In the genomic region with DNA sequence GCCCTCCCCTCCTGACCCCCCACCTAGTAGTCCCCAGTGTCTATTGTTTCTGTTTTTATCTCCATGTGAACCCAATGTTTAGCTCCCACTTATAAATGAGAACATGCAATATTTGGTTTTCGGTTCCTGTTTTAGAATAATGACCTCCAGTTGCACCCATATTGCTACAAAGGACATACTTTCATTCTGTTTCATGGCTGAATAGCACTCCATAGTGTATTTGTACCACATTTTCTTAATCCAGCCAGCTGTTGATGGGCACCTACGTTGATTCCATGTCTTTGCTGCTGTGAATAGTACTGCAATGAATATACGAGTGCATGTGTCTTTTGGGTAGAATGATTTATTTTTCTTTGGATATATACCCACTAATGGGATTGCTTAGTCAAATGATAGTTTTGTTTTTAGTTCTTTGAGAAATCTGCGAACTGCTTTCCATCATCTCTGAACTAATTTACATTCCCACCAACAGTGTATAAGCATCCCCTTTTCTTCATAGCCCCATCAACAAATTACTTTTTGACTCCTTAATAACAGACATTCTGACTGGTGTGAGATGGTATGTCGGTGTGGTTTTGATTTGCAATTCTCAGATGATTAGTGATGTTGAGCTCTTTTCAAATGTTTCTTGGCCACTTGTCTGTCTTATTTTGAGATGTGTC, we compare ENCODE assay signal across 12 cellular contexts.
A peak's percentile ranks its signal among the peaks of the same experiment; 100 is the strongest.
DNase-seq lines count a peak whose midpoint lies in the region; ATAC-seq and TF ChIP-seq lines count a peak whose summit lies in the region.
"Had no signal": no experiment of that assay in that cellular context is flagged by ENCODE, and none has a peak within 500 bp of the region (broad histone marks: within the 10 kb centered on the region; RNA-seq: fewer than 3 reads in every experiment).

No MANE protein-coding gene starts in this region.

- H3K4me3 ChIP-seq in GM12865 (ENCODE audit: low read depth, low read length) = peak overlapping the region; percentile 31; the same call in 1 of the 2 replicates

- no peak for TF ChIP-seq CTCF in GM12865 (IDR thresholded peaks at IDR 0.05; ENCODE audit: insufficient read depth, low read depth, low read length, missing control alignments)

- no peaks in the 10 kb centered on the region for H3K4me1 Mint-ChIP-seq in activated CD8-positive, alpha-beta memory T cell treated with anti-CD3 and anti-CD28 coated beads, Interleukin-2, amount 10 ng/mL, durations not matched to agents 7 days and 5 days
- no peaks in the 10 kb centered on the region for H3K4me1 Mint-ChIP-seq in activated CD8-positive, alpha-beta T cell treated with anti-CD3 and anti-CD28 coated beads, Interleukin-2, amount 10 ng/mL, durations not matched to agents 7 days and 5 days (ENCODE audit: low read depth)
- H3K4me1 Mint-ChIP-seq: activated T-helper 17 cell treated with anti-CD3 and anti-CD28 coated beads, Interleukin-2, amount 50 U/mL, for 72 hours; naive thymus-derived CD4-positive, alpha-beta T cell; stimulated activated naive B cell treated with anti-CD40 and anti-IgM and Interleukin-4, amounts not matched to agents 10 μg/mL and 1 μg/mL and 100 μg/mL, for 72 hours had no signal

- no peaks in the 10 kb centered on the region for H3K36me3 Mint-ChIP-seq in activated CD8-positive, alpha-beta memory T cell treated with anti-CD3 and anti-CD28 coated beads, Interleukin-2, amount 10 ng/mL, durations not matched to agents 7 days and 5 days
- no peaks in the 10 kb centered on the region for H3K36me3 Mint-ChIP-seq in activated CD8-positive, alpha-beta T cell treated with anti-CD3 and anti-CD28 coated beads, Interleukin-2, amount 10 ng/mL, durations not matched to agents 7 days and 5 days (ENCODE audit: low read depth)
- H3K36me3 Mint-ChIP-seq: naive thymus-derived CD4-positive, alpha-beta T cell; stimulated activated naive B cell treated with anti-CD40 and anti-IgM and Interleukin-4, amounts not matched to agents 10 μg/mL and 1 μg/mL and 100 μg/mL, for 72 hours had no signal

- CTCF ChIA-PET in activated CD8-positive, alpha-beta memory T cell treated with anti-CD3 and anti-CD28 coated beads, Interleukin-2, amount 10 ng/mL, durations not matched to agents 7 days and 5 days (lab: Charles Lee) = no interaction called here
- CTCF ChIA-PET in activated CD8-positive, alpha-beta T cell treated with anti-CD3 and anti-CD28 coated beads, Interleukin-2, amount 10 ng/mL, durations not matched to agents 7 days and 5 days (lab: Charles Lee) = no interaction called here

- POLR2A ChIA-PET in activated CD8-positive, alpha-beta T cell treated with anti-CD3 and anti-CD28 coated beads, Interleukin-2, amount 10 ng/mL, durations not matched to agents 7 days and 5 days (lab: Charles Lee) = no interaction called here

- H3K4me3 Mint-ChIP-seq in activated CD8-positive, alpha-beta memory T cell treated with anti-CD3 and anti-CD28 coated beads, Interleukin-2, amount 10 ng/mL, durations not matched to agents 7 days and 5 days = no peak overlapping the region
- no peak overlapping the region for H3K4me3 Mint-ChIP-seq in activated CD8-positive, alpha-beta T cell treated with anti-CD3 and anti-CD28 coated beads, Interleukin-2, amount 10 ng/mL, durations not matched to agents 7 days and 5 days
- H3K4me3 Mint-ChIP-seq: activated T-helper 17 cell treated with anti-CD3 and anti-CD28 coated beads, Interleukin-2, amount 50 U/mL, for 72 hours; naive thymus-derived CD4-positive, alpha-beta T cell; stimulated activated naive B cell treated with anti-CD40 and anti-IgM and Interleukin-4, amounts not matched to agents 10 μg/mL and 1 μg/mL and 100 μg/mL, for 72 hours had no signal

- no peak overlapping the region for H3K27ac Mint-ChIP-seq in activated CD8-positive, alpha-beta memory T cell treated with anti-CD3 and anti-CD28 coated beads, Interleukin-2, amount 10 ng/mL, durations not matched to agents 7 days and 5 days
- no peak overlapping the region for H3K27ac Mint-ChIP-seq in activated CD8-positive, alpha-beta T cell treated with anti-CD3 and anti-CD28 coated beads, Interleukin-2, amount 10 ng/mL, durations not matched to agents 7 days and 5 days
- H3K27ac Mint-ChIP-seq: activated T-helper 17 cell treated with anti-CD3 and anti-CD28 coated beads, Interleukin-2, amount 50 U/mL, for 72 hours; naive thymus-derived CD4-positive, alpha-beta T cell; stimulated activated naive B cell treated with anti-CD40 and anti-IgM and Interleukin-4, amounts not matched to agents 10 μg/mL and 1 μg/mL and 100 μg/mL, for 72 hours had no signal

- DNase-seq in GM12865 (ENCODE audit: low read depth) (peak; percentile 86), cortex of kidney (lab: John Stamatoyannopoulos, UW) (no peak)
- no peak for DNase-seq in activated CD8-positive, alpha-beta memory T cell treated with anti-CD3 and anti-CD28 coated beads, Interleukin-2, amount 10 ng/mL, durations not matched to agents 7 days and 5 days
- DNase-seq in activated CD8-positive, alpha-beta T cell treated with anti-CD3 and anti-CD28 coated beads, Interleukin-2, amount 10 ng/mL, durations not matched to agents 7 days and 5 days = no peak
- no peak for DNase-seq in activated CD8-positive, alpha-beta memory T cell treated with anti-CD3 and anti-CD28 coated beads for 24 hours
- DNase-seq: erythroblast; naive thymus-derived CD4-positive, alpha-beta T cell; stimulated activated naive B cell treated with anti-CD40 and anti-IgM and Interleukin-4, amounts not matched to agents 10 μg/mL and 1 μg/mL and 100 μg/mL, for 72 hours had no signal

- peaks cover 6% of the 10 kb centered on the region for H3K9me3 Mint-ChIP-seq in activated CD8-positive, alpha-beta memory T cell treated with anti-CD3 and anti-CD28 coated beads, Interleukin-2, amount 10 ng/mL, durations not matched to agents 7 days and 5 days (ENCODE audit: low read depth)
- peaks cover 12% of the 10 kb centered on the region for H3K9me3 Mint-ChIP-seq in activated CD8-positive, alpha-beta T cell treated with anti-CD3 and anti-CD28 coated beads, Interleukin-2, amount 10 ng/mL, durations not matched to agents 7 days and 5 days (ENCODE audit: insufficient read depth)

- no peaks in the 10 kb centered on the region for H3K27me3 Mint-ChIP-seq in activated CD8-positive, alpha-beta memory T cell treated with anti-CD3 and anti-CD28 coated beads, Interleukin-2, amount 10 ng/mL, durations not matched to agents 7 days and 5 days
- H3K27me3 Mint-ChIP-seq in activated CD8-positive, alpha-beta T cell treated with anti-CD3 and anti-CD28 coated beads, Interleukin-2, amount 10 ng/mL, durations not matched to agents 7 days and 5 days (ENCODE audit: low read depth) = no peaks in the 10 kb centered on the region
- H3K27me3 Mint-ChIP-seq: naive thymus-derived CD4-positive, alpha-beta T cell; stimulated activated naive B cell treated with anti-CD40 and anti-IgM and Interleukin-4, amounts not matched to agents 10 μg/mL and 1 μg/mL and 100 μg/mL, for 72 hours had no signal

- ATAC-seq in GM19372 (IDR thresholded peaks at IDR 0.05; ENCODE audit: low read depth, unreplicated experiment) = peak; percentile 75
- peak; percentile 88 for ATAC-seq in HG02763 (IDR thresholded peaks at IDR 0.05; ENCODE audit: unreplicated experiment)
- ATAC-seq in HG03457 (IDR thresholded peaks at IDR 0.05; ENCODE audit: unreplicated experiment) = peak; percentile 85
- ATAC-seq in activated CD8-positive, alpha-beta memory T cell treated with anti-CD3 and anti-CD28 coated beads, Interleukin-2, amount 10 ng/mL, durations not matched to agents 7 days and 5 days = no peak
- ATAC-seq in activated CD8-positive, alpha-beta T cell treated with anti-CD3 and anti-CD28 coated beads, Interleukin-2, amount 10 ng/mL, durations not matched to agents 7 days and 5 days = no peak
- ATAC-seq: activated T-helper 17 cell treated with anti-CD3 and anti-CD28 coated beads, Interleukin-2, amount 50 U/mL, for 72 hours; naive thymus-derived CD4-positive, alpha-beta T cell; stimulated activated naive B cell treated with anti-CD40 and anti-IgM and Interleukin-4, amounts not matched to agents 10 μg/mL and 1 μg/mL and 100 μg/mL, for 72 hours had no signal

Comparison
In these comparisons a context has a peak if more than half of its experiments do, and no peak if none do; other contexts are left out.
1. ATAC-seq: peak in GM19372 (single experiment), HG02763 (single experiment) and HG03457 (single experiment); none in activated CD8-positive, alpha-beta memory T cell treated with anti-CD3 and anti-CD28 coated beads, Interleukin-2, amount 10 ng/mL, durations not matched to agents 7 days and 5 days (single experiment) and activated CD8-positive, alpha-beta T cell treated with anti-CD3 and anti-CD28 coated beads, Interleukin-2, amount 10 ng/mL, durations not matched to agents 7 days and 5 days (single experiment).